8 cellular contexts compared by ENCODE assay signal in genomic region chr3:162897286-162897685, GRCh38.
"Had no signal": no experiment of that assay in that cellular context is flagged by ENCODE, and none has a peak within 500 bp of the region (broad histone marks: within the 10 kb centered on the region; RNA-seq: fewer than 3 reads in every experiment).

No MANE protein-coding gene starts in this region.

- ATAC-seq: GM23338, K562 had no signal

- FAIRE-seq: H1, H54, HTR-8/SVneo, K562 had no signal

- H3K4me3 ChIP-seq: GM23338, K562 had no signal

- DNase-seq: H9, HCEC 1CT, IMR-90 had no signal
